In the genomic region with DNA sequence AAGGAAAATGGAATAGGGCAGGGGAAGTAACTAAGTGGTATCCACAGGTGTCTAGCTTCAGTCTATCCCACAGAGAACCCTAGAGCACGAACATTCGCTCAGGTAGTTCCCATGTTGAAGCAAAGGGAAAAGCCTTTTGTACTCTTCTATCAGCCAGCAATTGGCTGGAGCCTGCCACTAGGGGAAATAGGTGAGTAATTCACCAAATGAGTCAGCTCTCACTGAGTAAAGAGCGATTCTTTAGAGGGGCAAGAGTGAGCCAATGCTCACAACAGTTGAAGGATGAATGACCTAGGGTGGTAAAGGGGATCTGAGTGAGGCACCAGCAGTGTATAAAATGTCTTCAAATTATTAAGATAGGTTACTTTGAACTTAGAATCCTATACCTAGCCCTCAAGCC, we compare ENCODE assay signal across 12 cellular contexts.
DNase-seq lines count a peak whose midpoint lies in the region; ATAC-seq, FAIRE-seq and TF ChIP-seq lines count a peak whose summit lies in the region.
"Had no signal": no experiment of that assay in that cellular context is flagged by ENCODE, and none has a peak within 500 bp of the region (broad histone marks: within the 10 kb centered on the region; RNA-seq: fewer than 3 reads in every experiment).

No MANE protein-coding gene starts in this region.

- POLR2A ChIA-PET in GM12878 (lab: Charles Lee) = no interaction called here

- DNase-seq in ACHN = peak; percentile 27
- no peak for DNase-seq in GM12878 (ENCODE audit: low read depth, low spot score)
- DNase-seq in type B pancreatic cell (ENCODE audit: extremely low spot score, unreplicated experiment) = no peak
- DNase-seq in BE2C = no peak
- DNase-seq in activated CD4-positive, alpha-beta T cell treated with anti-CD3 and anti-CD28 coated beads, Interleukin-2, amount 50 U/mL, for 1 hour = no peak
- DNase-seq: activated naive CD4-positive, alpha-beta T cell treated with Interleukin-2 at 50 U/mL for 16 hours; CD8-positive, alpha-beta memory T cell; transverse colon had no signal

- FAIRE-seq in GM12878 (lab: Jason Lieb, UNC) = no peak
- FAIRE-seq: keratinocyte had no signal

- no peak overlapping the region for H3K4me3 ChIP-seq in GM12878
- H3K4me3 ChIP-seq in BE2C (ENCODE audit: low read depth, low read length) = no peak overlapping the region
- H3K4me3 ChIP-seq in gastroesophageal sphincter = no peak overlapping the region
- H3K4me3 ChIP-seq: transverse colon had no signal

- no peaks in the 10 kb centered on the region for H3K27me3 ChIP-seq in GM12878 (replicated peaks in 1 of 2; ENCODE audit: control insufficient read depth in 2 of 2, insufficient read depth in 2 of 2, low read length in 1 of 2)
- no peaks in the 10 kb centered on the region for H3K27me3 ChIP-seq in BE2C
- no peaks in the 10 kb centered on the region for H3K27me3 ChIP-seq in gastroesophageal sphincter
- H3K27me3 ChIP-seq: transverse colon had no signal

- H3K9me3 ChIP-seq in GM12878 (replicated peaks; ENCODE audit: control insufficient read depth, insufficient read depth, low read length) = no peaks in the 10 kb centered on the region
- H3K9me3 ChIP-seq in BE2C = no peaks in the 10 kb centered on the region
- peaks cover 0 to 11% (median 0%) of the 10 kb centered on the region in 3 donors for H3K9me3 ChIP-seq in gastroesophageal sphincter
- H3K9me3 ChIP-seq: transverse colon had no signal

- H3K4me2 ChIP-seq in GM12878 (ENCODE audit: control insufficient read depth, insufficient read depth) = no peak overlapping the region

- H3K27me3 Mint-ChIP-seq in type B pancreatic cell = peaks cover 4% of the 10 kb centered on the region

- TF ChIP-seq POLR2A in GM12878 (IDR thresholded peaks at IDR 0.05; ENCODE audit: low read depth, low read length) (no peak), gastroesophageal sphincter (IDR thresholded peaks at IDR 0.05) (no peak)

- H4K20me1 ChIP-seq in GM12878 (ENCODE audit: control insufficient read depth, insufficient read depth) = no peaks in the 10 kb centered on the region

- no peaks in the 10 kb centered on the region for H3K4me1 Mint-ChIP-seq in type B pancreatic cell (ENCODE audit: unreplicated experiment)

- intact Hi-C loops in GM12878 (cut with micrococcal nuclease; ENCODE audit: unreplicated experiment) = no loop called here

- no peak for TF ChIP-seq RAD21 in GM12878 (IDR thresholded peaks at IDR 0.05; ENCODE audit: insufficient read depth, low read depth, low read length)

- no TSS peak for BruUV-seq in GM12878 (replicated peaks; lab: Mats Ljungman, UMichigan)

- no peaks in the 10 kb centered on the region for H3K79me2 ChIP-seq in GM12878 (ENCODE audit: control insufficient read depth, insufficient read depth, low read length)

- peak; percentile 58 for ATAC-seq in GM18858 (IDR thresholded peaks at IDR 0.05; ENCODE audit: unreplicated experiment)
- peak; percentile 61 for ATAC-seq in HG03520 (IDR thresholded peaks at IDR 0.05; ENCODE audit: unreplicated experiment)
- peak; percentile 71 for ATAC-seq in GM12878
- ATAC-seq in gastroesophageal sphincter = no peak

- H3K4me1 ChIP-seq in GM12878 (ENCODE audit: control insufficient read depth, insufficient read depth, low read length) (no peaks in the 10 kb centered on the region), BE2C (no peaks in the 10 kb centered on the region), gastroesophageal sphincter (no peaks in the 10 kb centered on the region)
- H3K4me1 ChIP-seq: transverse colon had no signal

- H2AFZ ChIP-seq in GM12878 (ENCODE audit: control insufficient read depth, low read depth, low read length) = no peak overlapping the region

- H3K36me3 Mint-ChIP-seq in type B pancreatic cell = no peaks in the 10 kb centered on the region

- CTCF ChIA-PET in GM12878 (lab: Yijun Ruan, JAX) = no interaction called here

- SMC1A ChIA-PET in GM12878 (lab: Charles Lee; ENCODE audit: uncharacterized antibody, unreplicated experiment) = no interaction called here

- H3K27ac ChIP-seq in GM12878 (ENCODE audit: control insufficient read depth, insufficient read depth) (no peak overlapping the region), gastroesophageal sphincter (no peak overlapping the region)
- H3K27ac ChIP-seq: transverse colon had no signal

- no peak overlapping the region for H3K27ac Mint-ChIP-seq in type B pancreatic cell
- H3K27ac Mint-ChIP-seq: CD8-positive, alpha-beta memory T cell had no signal

- no peak for TF ChIP-seq EP300 in GM12878 (IDR thresholded peaks at IDR 0.05; ENCODE audit: borderline replicate concordance in 1 of 2, control insufficient read depth in 1 of 2, low read depth in 2 of 2, low read length in 2 of 2)
- no peak for TF ChIP-seq EP300 in gastroesophageal sphincter (IDR thresholded peaks at IDR 0.05)

- no peak overlapping the region for H3K9ac ChIP-seq in GM12878 (ENCODE audit: control insufficient read depth, insufficient read depth, low read length)

- H3K36me3 ChIP-seq in GM12878 (ENCODE audit: control insufficient read depth in 2 of 2, insufficient read depth in 2 of 2, low read length in 1 of 2) = no peaks in the 10 kb centered on the region
- no peaks in the 10 kb centered on the region for H3K36me3 ChIP-seq in BE2C
- H3K36me3 ChIP-seq in gastroesophageal sphincter = no peaks in the 10 kb centered on the region
- H3K36me3 ChIP-seq: transverse colon had no signal

- TF ChIP-seq CTCF in GM12878 (IDR thresholded peaks at IDR 0.05 in 2 of 3, conservative IDR thresholded peaks at IDR 0.05 in 1 of 3; ENCODE audit: control insufficient read depth in 2 of 3, extremely low read depth in 1 of 3, insufficient read depth in 1 of 3, low read depth in 3 of 3, low read length in 3 of 3) (0 out of 6 replicates have a peak, but pooled peaks of 1 of the 3 experiments have one; percentile 6), type B pancreatic cell (conservative IDR thresholded peaks at IDR 0.05) (no peak), BE2C (IDR thresholded peaks at IDR 0.05; ENCODE audit: low read depth, low read length) (no peak; the same call in 1 of the 2 replicates), gastroesophageal sphincter (IDR thresholded peaks at IDR 0.05) (no peak)

- H3K9me3 Mint-ChIP-seq in type B pancreatic cell = no peaks in the 10 kb centered on the region

- in situ Hi-C loops in ACHN (cut with HindIII; ENCODE audit: low pct_ligation_motif_present, low pct_unique_long_range_greater_than_20kb, low sequenced_read_pairs) = no loop called here
- in situ Hi-C loops in GM12878 (cut with MboI) = no loop called here

- 14% methylated on average over 3 of the region's 3 CpGs for WGBS in GM12878 (ENCODE audit: insufficient coverage, insufficient replicate concordance, low lambda C conversion rate, missing lambda C conversion rate)
- 39 to 54% methylated on average over 3 of the region's 3 CpGs for WGBS in gastroesophageal sphincter (ENCODE audit: low coverage in 1 of 2), 2 donors

- RAD21 ChIA-PET in GM12878 (lab: Charles Lee; ENCODE audit: unreplicated experiment) = no interaction called here

- H3K4me3 Mint-ChIP-seq in type B pancreatic cell = no peak overlapping the region
- H3K4me3 Mint-ChIP-seq: CD8-positive, alpha-beta memory T cell had no signal

TF ChIP-seq in GM12878, 131 proteins besides CTCF, POLR2A, EP300 and RAD21 (continues in another document):
- TF ChIP-seq ZBTB11 (CRISPR knock-in tag; IDR thresholded peaks at IDR 0.05) (no peak), RBBP5 (conservative IDR thresholded peaks at IDR 0.05) (no peak), JUNB (IDR thresholded peaks at IDR 0.05) (peak; percentile 26; the same call in 1 of the 2 replicates), ETV6 (conservative IDR thresholded peaks at IDR 0.05 in 1 of 2, IDR thresholded peaks at IDR 0.05 in 1 of 2; ENCODE audit: borderline replicate concordance in 1 of 2, low read depth in 1 of 2) (no peak), MXI1 (IDR thresholded peaks at IDR 0.05; ENCODE audit: low read depth, low read length) (no peak)
